Comparison of ENCODE assay signal across 16 cellular contexts in the genomic region with DNA sequence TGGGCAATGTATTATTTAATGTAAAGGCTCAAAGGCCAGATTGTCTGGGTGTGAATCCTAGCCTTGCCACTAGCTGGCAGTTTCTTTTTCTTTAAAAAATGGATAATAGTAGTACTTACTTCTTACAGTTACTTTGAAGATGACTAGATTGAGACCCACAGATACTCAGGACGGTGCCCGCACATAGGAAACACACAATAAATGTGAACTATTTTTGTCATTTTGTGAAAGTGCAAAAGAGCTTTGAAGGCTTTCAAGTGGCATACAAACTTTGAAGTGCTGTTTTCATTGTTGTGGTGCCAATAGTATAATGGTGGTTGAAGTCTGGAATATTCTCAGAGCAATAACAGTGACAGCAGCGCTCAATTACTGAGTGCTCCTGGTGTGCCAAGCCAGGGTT.
"Had no signal": no experiment of that assay in that cellular context is flagged by ENCODE, and none has a peak within 500 bp of the region (broad histone marks: within the 10 kb centered on the region; RNA-seq: fewer than 3 reads in every experiment).

No MANE protein-coding gene starts in this region.

- H3K4me1 ChIP-seq: adrenal gland, breast epithelium, esophagus muscularis mucosa, gastroesophageal sphincter, heart right ventricle, thyroid gland had no signal

- H3K9me3 ChIP-seq: adrenal gland, breast epithelium, esophagus muscularis mucosa, gastroesophageal sphincter, heart right ventricle, thyroid gland had no signal

- DNase-seq: activated CD8-positive, alpha-beta memory T cell treated with anti-CD3 and anti-CD28 coated beads, Interleukin-2, amount 50 U/mL, for 4 hours; activated naive CD4-positive, alpha-beta T cell; cerebellar nuclear complex; effector CD4-positive, alpha-beta T cell; heart right ventricle; kidney glomerular epithelial cell; left ventricle myocardium superior; stimulated activated naive B cell treated with anti-CD40 and anti-IgM and Interleukin-4, amounts not matched to agents 10 μg/mL and 1 μg/mL and 100 μg/mL, for 72 hours; SW 1271; thyroid gland; WERI-Rb-1 had no signal

- H3K4me3 ChIP-seq: adrenal gland, breast epithelium, esophagus muscularis mucosa, gastroesophageal sphincter, heart right ventricle, thyroid gland had no signal

- H3K27ac Mint-ChIP-seq: stimulated activated naive B cell treated with anti-CD40 and anti-IgM and Interleukin-4, amounts not matched to agents 10 μg/mL and 1 μg/mL and 100 μg/mL, for 72 hours had no signal

- H3K27ac ChIP-seq: adrenal gland, breast epithelium, esophagus muscularis mucosa, gastroesophageal sphincter, heart right ventricle, thyroid gland, WERI-Rb-1 had no signal

- ATAC-seq: gastroesophageal sphincter; heart right ventricle; left ventricle myocardium superior; stimulated activated naive B cell treated with anti-CD40 and anti-IgM and Interleukin-4, amounts not matched to agents 10 μg/mL and 1 μg/mL and 100 μg/mL, for 72 hours had no signal

- H3K27me3 ChIP-seq: adrenal gland, breast epithelium, thyroid gland had no signal

- H3K9me3 Mint-ChIP-seq: neural crest cell had no signal

- H3K4me3 Mint-ChIP-seq: neural crest cell; stimulated activated naive B cell treated with anti-CD40 and anti-IgM and Interleukin-4, amounts not matched to agents 10 μg/mL and 1 μg/mL and 100 μg/mL, for 72 hours had no signal

- H3K4me1 Mint-ChIP-seq: neural crest cell had no signal

- H3K36me3 ChIP-seq: adrenal gland, breast epithelium, esophagus muscularis mucosa, gastroesophageal sphincter, heart right ventricle, thyroid gland, WERI-Rb-1 had no signal
